ENCODE assay signal across 8 cellular contexts in genomic region chr2:101758001-101758400, GRCh38.
DNase-seq lines count a peak whose midpoint lies in the region; ATAC-seq and TF ChIP-seq lines count a peak whose summit lies in the region.
"Had no signal": no experiment of that assay in that cellular context is flagged by ENCODE, and none has a peak within 500 bp of the region (broad histone marks: within the 10 kb centered on the region; RNA-seq: fewer than 3 reads in every experiment).

No MANE protein-coding gene starts in this region.

- CTCF ChIA-PET in activated CD4-positive, alpha-beta memory T cell treated with anti-CD3 and anti-CD28 coated beads, Interleukin-2, amount 10 ng/mL, durations not matched to agents 7 days and 5 days (lab: Charles Lee) = interaction anchor here (1.6 to 1.8 kb wide), 2 partner anchors 10 to 24 kb away, joined by 3 to 9 read pairs; no protein-coding TSS in a partner anchor

- H3K4me3 Mint-ChIP-seq in activated CD4-positive, alpha-beta memory T cell treated with anti-CD3 and anti-CD28 coated beads, Interleukin-2, amount 10 ng/mL, durations not matched to agents 7 days and 5 days = peak overlapping the region; percentile 43
- H3K4me3 Mint-ChIP-seq in nephron progenitor cell = no peak overlapping the region

- H3K27me3 Mint-ChIP-seq in activated CD4-positive, alpha-beta memory T cell treated with anti-CD3 and anti-CD28 coated beads, Interleukin-2, amount 10 ng/mL, durations not matched to agents 7 days and 5 days = no peaks in the 10 kb centered on the region
- H3K27me3 Mint-ChIP-seq in nephron progenitor cell (ENCODE audit: low read depth, poor library complexity) = no peaks in the 10 kb centered on the region

- H3K4me1 Mint-ChIP-seq in activated CD4-positive, alpha-beta memory T cell treated with anti-CD3 and anti-CD28 coated beads, Interleukin-2, amount 10 ng/mL, durations not matched to agents 7 days and 5 days = peaks cover 53% of the 10 kb centered on the region
- H3K4me1 Mint-ChIP-seq in nephron progenitor cell = peaks cover 46% of the 10 kb centered on the region

- H3K36me3 Mint-ChIP-seq in activated CD4-positive, alpha-beta memory T cell treated with anti-CD3 and anti-CD28 coated beads, Interleukin-2, amount 10 ng/mL, durations not matched to agents 7 days and 5 days (ENCODE audit: low read depth) = peaks cover 5% of the 10 kb centered on the region
- peaks cover 32% of the 10 kb centered on the region for H3K36me3 Mint-ChIP-seq in nephron progenitor cell (ENCODE audit: low read depth)

- no peak overlapping the region for H3K4me3 ChIP-seq in neutrophil (ENCODE audit: low read depth in 1 of 2, low read length in 1 of 2)
- H3K4me3 ChIP-seq: sigmoid colon had no signal

- H3K27ac ChIP-seq in neutrophil = peak overlapping the region; percentile 28

- TF ChIP-seq CTCF in neutrophil (IDR thresholded peaks at IDR 0.05) (no peak), nephron progenitor cell (IDR thresholded peaks at IDR 0.05) (no peak)

- H3K36me3 ChIP-seq in neutrophil = no peaks in the 10 kb centered on the region
- H3K36me3 ChIP-seq: sigmoid colon had no signal

- no peak overlapping the region for H3K27ac Mint-ChIP-seq in activated CD4-positive, alpha-beta memory T cell treated with anti-CD3 and anti-CD28 coated beads, Interleukin-2, amount 10 ng/mL, durations not matched to agents 7 days and 5 days
- no peak overlapping the region for H3K27ac Mint-ChIP-seq in nephron progenitor cell

- no peaks in the 10 kb centered on the region for H3K9me3 Mint-ChIP-seq in activated CD4-positive, alpha-beta memory T cell treated with anti-CD3 and anti-CD28 coated beads, Interleukin-2, amount 10 ng/mL, durations not matched to agents 7 days and 5 days
- H3K9me3 Mint-ChIP-seq in nephron progenitor cell = peaks cover 19% of the 10 kb centered on the region

- peak; percentile 46 for ATAC-seq in GM18868 (IDR thresholded peaks at IDR 0.05; ENCODE audit: unreplicated experiment)
- peak; percentile 63 for ATAC-seq in HG02973 (IDR thresholded peaks at IDR 0.05; ENCODE audit: unreplicated experiment)

- no peaks in the 10 kb centered on the region for H3K27me3 ChIP-seq in neutrophil
- H3K27me3 ChIP-seq: sigmoid colon had no signal

- DNase-seq in activated CD4-positive, alpha-beta memory T cell treated with anti-CD3 and anti-CD28 coated beads, Interleukin-2, amount 10 ng/mL, durations not matched to agents 7 days and 5 days = no peak
- DNase-seq in nephron progenitor cell (no peak), NOMO-1 treated with dmso at 0.1 percent for 144 hours (lab: John Stamatoyannopoulos, UW; ENCODE audit: unreplicated experiment) (no peak), NCI-H146 (lab: John Stamatoyannopoulos, UW) (no peak)
- DNase-seq: sigmoid colon had no signal

- H3K9me3 ChIP-seq in neutrophil = no peaks in the 10 kb centered on the region
- H3K9me3 ChIP-seq: sigmoid colon had no signal

- H3K4me1 ChIP-seq in neutrophil (ENCODE audit: control insufficient read depth in 1 of 2, insufficient read depth in 1 of 2, low read depth in 1 of 2, low read length in 1 of 2) = peaks cover 16 to 35% of the 10 kb centered on the region in 2 experiments

- POLR2A ChIA-PET in activated CD4-positive, alpha-beta memory T cell treated with anti-CD3 and anti-CD28 coated beads, Interleukin-2, amount 10 ng/mL, durations not matched to agents 7 days and 5 days (lab: Charles Lee) = interaction anchor here (1.1 to 1.4 kb wide), 3 partner anchors 9 to 41 kb away, joined by 3 to 4 read pairs (median 3); no protein-coding TSS in a partner anchor
